ENCODE assay signal across 24 cellular contexts in genomic region chr7:115980175-115980574, GRCh38. TPM values are rescaled to one million over a fixed set of nuclear protein-coding genes. Genes with fewer than 3 reads are reported as not detected.
"Had no signal": no experiment of that assay in that cellular context is flagged by ENCODE, and none has a peak within 500 bp of the region (broad histone marks: within the 10 kb centered on the region; RNA-seq: fewer than 3 reads in every experiment).

No MANE protein-coding gene starts in this region.

- DNase-seq: activated CD4-positive, alpha-beta T cell treated with anti-CD3 and anti-CD28 coated beads for 4 hours; activated CD8-positive, alpha-beta memory T cell treated with anti-CD3 and anti-CD28 coated beads, Interleukin-2, amount 50 U/mL, for 4 hours; activated CD8-positive, alpha-beta T cell treated with anti-CD3 and anti-CD28 coated beads for 36 hours; activated gamma-delta T cell treated with Interleukin-2 at 50 U/mL for 16 hours; activated naive CD4-positive, alpha-beta T cell treated with anti-CD3 and anti-CD28 coated beads, Interleukin-2, amount 10 ng/mL, durations not matched to agents 7 days and 5 days; activated naive CD8-positive, alpha-beta T cell treated with anti-CD3 and anti-CD28 coated beads for 36 hours; activated T-cell treated with anti-CD3 and anti-CD28 coated beads, Interleukin-2, amount 50 U/mL, for 72 hours; anterior cingulate cortex; cerebellar nuclear complex; KG1; NCI-H1105 treated with DMSO at 0.1 percent for 48 hours; NCI-H146; NCI-H187 treated with DMSO at 0.1 percent for 48 hours; NCI-H2081 treated with DMSO at 0.1 percent for 48 hours; NCI-H446; NCI-H524; PC-3; SHP77; T-cell; T-helper 2 cell; T1000 had no signal

- ATAC-seq: activated CD4-positive, CD25-positive, alpha-beta regulatory T cell treated with anti-CD3 and anti-CD28 coated beads, Interleukin-2, amount 50 U/mL, for 24 hours; activated CD8-positive, alpha-beta T cell treated with anti-CD3 and anti-CD28 coated beads for 36 hours; activated T-cell treated with anti-CD3 and anti-CD28 coated beads, Interleukin-2, amount 50 U/mL, for 72 hours; PC-3; T-cell had no signal

RNA-seq across cellular contexts. Expression of gene TFEC, which starts 50.4 kb away (rescaled TPM):
- total RNA-seq: activated CD8-positive, alpha-beta T cell treated with anti-CD3 and anti-CD28 coated beads for 36 hours; activated T-helper 2 cell treated with anti-CD3 and anti-CD28 coated beads, Interferon-gamma antibody, Interleukin-2, Interleukin-4, amounts not matched to agents 10 μg/mL and 5 μg/mL and 100 μg/mL, durations not matched to agents 14 hours and 24 hours and 36 hours; LHCN-M2 had no signal
